In genomic region chr2:187263675-187264580, GRCh38 we compare ENCODE assay signal across 2 cellular contexts.
TF ChIP-seq lines count a peak whose summit lies in the region.

No MANE protein-coding gene starts in this region.

TF ChIP-seq in H1, 55 proteins besides CTCF, POLR2A, EP300 and RAD21:
- TF ChIP-seq SP2 (IDR thresholded peaks at IDR 0.05; ENCODE audit: low read length) = no peak
- TF ChIP-seq ZNF274 (IDR thresholded peaks at IDR 0.05; ENCODE audit: borderline replicate concordance, extremely low read depth, low read length) = no peak
- TF ChIP-seq HDAC2 (IDR thresholded peaks at IDR 0.05; ENCODE audit: borderline replicate concordance in 1 of 2, low read depth in 2 of 2, low read length in 2 of 2) = 0 out of 4 replicates have a peak, but pooled peaks of 1 of the 2 experiments have one; percentile 8
- TF ChIP-seq TAF7 (optimal IDR thresholded peaks at IDR 0.05; ENCODE audit: borderline replicate concordance, low read depth, low read length) = no peak
- no peak for TF ChIP-seq SUZ12 (IDR thresholded peaks at IDR 0.05; ENCODE audit: low read length)
- no peak for TF ChIP-seq ATF2 (IDR thresholded peaks at IDR 0.05; ENCODE audit: low read length)
- TF ChIP-seq SIRT6 (IDR thresholded peaks at IDR 0.05; ENCODE audit: low read length) = no peak
- no peak for TF ChIP-seq TBP (IDR thresholded peaks at IDR 0.05; ENCODE audit: low read depth, low read length)
- TF ChIP-seq POU5F1 (IDR thresholded peaks at IDR 0.05; ENCODE audit: low read depth, low read length) = 0 out of 2 replicates have a peak, but pooled peaks have one; percentile 26
- TF ChIP-seq E2F6 (IDR thresholded peaks at IDR 0.05) = peak; percentile 19; the same call in 1 of the 2 replicates
- TF ChIP-seq, protein P1, sequence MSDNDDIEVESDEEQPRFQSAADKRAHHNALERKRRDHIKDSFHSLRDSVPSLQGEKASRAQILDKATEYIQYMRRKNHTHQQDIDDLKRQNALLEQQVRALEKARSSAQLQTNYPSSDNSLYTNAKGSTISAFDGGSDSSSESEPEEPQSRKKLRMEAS (IDR thresholded peaks at IDR 0.05) = peak; percentile 57; the same call in 1 of the 2 replicates
- no peak for TF ChIP-seq SAP30 (IDR thresholded peaks at IDR 0.05; ENCODE audit: insufficient read depth, insufficient replicate concordance, low read length)

TF ChIP-seq in HepG2, 621 proteins besides CTCF, POLR2A, EP300 and RAD21:
- TF ChIP-seq ATF7 (IDR thresholded peaks at IDR 0.05) = peak; percentile 51; the same call in 1 of the 2 replicates
- no peak for TF ChIP-seq ATF7 (CRISPR knock-in tag; IDR thresholded peaks at IDR 0.05)
- no peak for TF ChIP-seq PCBP2 (optimal IDR thresholded peaks at IDR 0.05; ENCODE audit: low read depth, low read length, poor library complexity, severe bottlenecking)
